ENCODE assay signal across 28 cellular contexts in genomic region chr6:167304912-167305311, GRCh38. TPM values are rescaled to one million over a fixed set of nuclear protein-coding genes. Genes with fewer than 3 reads are reported as not detected.
A peak's percentile ranks its signal among the peaks of the same experiment; 100 is the strongest.
DNase-seq lines count a peak whose midpoint lies in the region; ATAC-seq, FAIRE-seq and TF ChIP-seq lines count a peak whose summit lies in the region.
"Had no signal": no experiment of that assay in that cellular context is flagged by ENCODE, and none has a peak within 500 bp of the region (broad histone marks: within the 10 kb centered on the region; RNA-seq: fewer than 3 reads in every experiment).

No MANE protein-coding gene starts in this region.

- CTCF ChIA-PET in H1 (lab: Charles Lee; ENCODE audit: partially characterized antibody): interaction anchor here (0.5 to 2.0 kb wide), 9 partner anchors 9 to 265 kb away, joined by 3 to 8 read pairs (median 4); no protein-coding TSS in a partner anchor

- peaks cover 5% of the 10 kb centered on the region; the same call in 2 of the 3 replicates for H3K9me3 Mint-ChIP-seq in GM23338
- H3K9me3 Mint-ChIP-seq: CD4-positive, alpha-beta T cell; CD8-positive, alpha-beta memory T cell had no signal

- no peaks in the 10 kb centered on the region for H4K20me1 ChIP-seq in GM23338 (replicated peaks; ENCODE audit: insufficient read depth)
- H4K20me1 ChIP-seq in H1 (replicated peaks in 1 of 2; ENCODE audit: control insufficient read depth in 1 of 2, insufficient read depth in 2 of 2, low read length in 2 of 2): no peaks in the 10 kb centered on the region
- H4K20me1 ChIP-seq: BLaER1 treated with 17β-estradiol and CSF1 and Interleukin-3, amounts not matched to agents 10 nM and 100 nM had no signal

- H3K14ac ChIP-seq in H1 (ENCODE audit: insufficient read length): no peak overlapping the region
- H3K14ac ChIP-seq in trophoblast cell (ENCODE audit: low read length): no peak overlapping the region

- H2BK120ac ChIP-seq in H1 (replicated peaks; ENCODE audit: low read depth, low read length): no peak overlapping the region
- no peak overlapping the region for H2BK120ac ChIP-seq in trophoblast cell (ENCODE audit: insufficient read depth, low read length, poor library complexity)

- H4K91ac ChIP-seq in H1 (replicated peaks; ENCODE audit: insufficient read length, low read length) (peak overlapping the region; percentile 95), trophoblast cell (ENCODE audit: low read depth, low read length) (no peak overlapping the region)

- H3K4me1 ChIP-seq in GM23338 (ENCODE audit: insufficient read depth) (peaks cover 10% of the 10 kb centered on the region), NT2/D1 (ENCODE audit: insufficient read depth, insufficient read length) (peaks cover 5% of the 10 kb centered on the region), H1 (replicated peaks in 1 of 4; ENCODE audit: control insufficient read depth in 3 of 4, insufficient read depth in 4 of 4, low read length in 3 of 4) (peaks cover 0 to 24% (median 9%) of the 10 kb centered on the region in 4 experiments; a peak in 6 of 7 replicates), trophoblast cell (ENCODE audit: control insufficient read depth in 1 of 2, insufficient read depth in 2 of 2, low read length in 2 of 2) (peaks cover 11% of the 10 kb centered on the region in 2 experiments)
- H3K4me1 ChIP-seq: A549; BE2C; BLaER1 treated with 17β-estradiol and CSF1 and Interleukin-3, amounts not matched to agents 10 nM and 100 nM had no signal

- peak; percentile 68 for ATAC-seq in GM23338
- ATAC-seq: A549 had no signal

- no peak for TF ChIP-seq EP300 in H1 (IDR thresholded peaks at IDR 0.05; ENCODE audit: borderline replicate concordance in 1 of 2, low read depth in 2 of 2, low read length in 2 of 2)

- TF ChIP-seq CTCF in GM23338 (conservative IDR thresholded peaks at IDR 0.05; ENCODE audit: low read depth in 2 of 2) (no peak), H1 (IDR thresholded peaks at IDR 0.05; ENCODE audit: control extremely low read depth in 1 of 3, insufficient read depth in 1 of 3, low read depth in 1 of 3, low read length in 3 of 3) (no peak)

- no peaks in the 10 kb centered on the region for H3K36me3 ChIP-seq in GM23338 (ENCODE audit: insufficient read depth)
- no peaks in the 10 kb centered on the region for H3K36me3 ChIP-seq in NT2/D1 (ENCODE audit: insufficient read depth, insufficient read length, low read length)
- no peaks in the 10 kb centered on the region for H3K36me3 ChIP-seq in H1 (ENCODE audit: control insufficient read depth in 2 of 4, insufficient read depth in 4 of 4, low read length in 3 of 4)
- no peaks in the 10 kb centered on the region for H3K36me3 ChIP-seq in trophoblast cell (ENCODE audit: control insufficient read depth in 1 of 2, insufficient read depth in 2 of 2, low read length in 2 of 2)
- H3K36me3 ChIP-seq: BE2C; BLaER1 treated with 17β-estradiol and CSF1 and Interleukin-3, amounts not matched to agents 10 nM and 100 nM had no signal

- no peak overlapping the region for H2BK15ac ChIP-seq in H1 (ENCODE audit: low read length)

- H3K4me3 Mint-ChIP-seq in GM23338: no peak overlapping the region
- H3K4me3 Mint-ChIP-seq: CD14-positive monocyte; CD4-positive, alpha-beta T cell; CD8-positive, alpha-beta memory T cell; HFFc6 had no signal

- no peak overlapping the region for H2AK5ac ChIP-seq in H1 (ENCODE audit: low read depth, low read length)
- no peak overlapping the region for H2AK5ac ChIP-seq in trophoblast cell (ENCODE audit: low read length)

- DNase-seq in GM23338 (ENCODE audit: low spot score): no peak
- DNase-seq in NT2/D1 (ENCODE audit: low read depth, low spot score): no peak
- DNase-seq in H1 (ENCODE audit: low read depth in 1 of 2, low spot score in 2 of 2): no peak
- DNase-seq in trophoblast cell: no peak
- DNase-seq in NCI-H1092 treated with DMSO at 0.1 percent for 48 hours (lab: John Stamatoyannopoulos, UW): no peak
- DNase-seq in germinal center (ENCODE audit: low spot score): no peak
- no peak for DNase-seq in HCEC 1CT
- DNase-seq: 8988T; ACHN; AML-193; BE2C; Calu3; CD4-positive, alpha-beta T cell; CD8-positive, alpha-beta memory T cell; DMS53; DMS79 treated with DMSO at 0.1 percent for 48 hours; GF-D8; GM23248; HFFc6 had no signal

- H2AFZ ChIP-seq in GM23338: no peak overlapping the region
- no peak overlapping the region for H2AFZ ChIP-seq in H1 (ENCODE audit: low read length)
- H2AFZ ChIP-seq in trophoblast cell (ENCODE audit: insufficient read depth, low read length, poor library complexity): no peak overlapping the region
- H2AFZ ChIP-seq: GM23248 had no signal

- TF ChIP-seq RAD21 in H1 (IDR thresholded peaks at IDR 0.05 in 1 of 2, conservative IDR thresholded peaks at IDR 0.05 in 1 of 2; ENCODE audit: low read depth in 2 of 2, low read length in 2 of 2): no peak

- TF ChIP-seq POLR2A in H1 (IDR thresholded peaks at IDR 0.05; ENCODE audit: control extremely low read depth in 1 of 2, low read depth in 2 of 2, low read length in 2 of 2): no peak

- 0 out of 2 replicates have a peak, but pooled peaks cover 3% of the 10 kb centered on the region for H3K9me3 ChIP-seq in NT2/D1 (ENCODE audit: insufficient read depth, low read length)
- H3K9me3 ChIP-seq in H1 (ENCODE audit: insufficient read depth in 2 of 2, low read depth in 1 of 2, low read length in 1 of 2): peaks cover 3% of the 10 kb centered on the region in 2 experiments; a peak in 2 of 4 replicates
- peaks cover 6% of the 10 kb centered on the region for H3K9me3 ChIP-seq in trophoblast cell (ENCODE audit: insufficient read depth, low read depth, low read length)
- H3K9me3 ChIP-seq: A549; BE2C; BLaER1 treated with 17β-estradiol and CSF1 and Interleukin-3, amounts not matched to agents 10 nM and 100 nM had no signal

- 50% methylated on average over 2 of the region's 2 CpGs; no CpG with 5 or more reads in 1 of the 2 experiments for WGBS in H1 (ENCODE audit: extremely low coverage in 1 of 2, insufficient coverage in 1 of 2, insufficient read length in 1 of 2, insufficient replicate concordance in 2 of 2, low coverage in 1 of 2, low lambda C conversion rate in 2 of 2, missing lambda C conversion rate in 1 of 2), 2 experiments
- no CpG with 5 or more reads among the region's 2 CpGs for WGBS in trophoblast cell (ENCODE audit: extremely low coverage, insufficient coverage, insufficient read length)

- H3K27me3 Mint-ChIP-seq in GM23338 (ENCODE audit: insufficient read depth, low read depth, poor library complexity): peaks cover 13% of the 10 kb centered on the region

- H4K5ac ChIP-seq in H1 (ENCODE audit: insufficient read length, low read depth, low read length): no peak overlapping the region

- H3K18ac ChIP-seq in H1 (ENCODE audit: extremely low read depth, low read length): no peak overlapping the region; the same call in 1 of the 2 replicates
- H3K18ac ChIP-seq in trophoblast cell (ENCODE audit: low read length): no peak overlapping the region

- H3K27me3 ChIP-seq in GM23338 (ENCODE audit: insufficient read depth) (no peaks in the 10 kb centered on the region), NT2/D1 (ENCODE audit: insufficient read depth, insufficient read length) (no peaks in the 10 kb centered on the region), H1 (replicated peaks in 1 of 4; ENCODE audit: control insufficient read depth in 3 of 4, extremely low read depth in 1 of 4, insufficient read depth in 3 of 4, low read length in 3 of 4) (peaks cover 0 to 2% (median 0%) of the 10 kb centered on the region in 4 experiments; a peak in 2 of 7 replicates), trophoblast cell (ENCODE audit: insufficient read depth, low read length) (no peaks in the 10 kb centered on the region)
- H3K27me3 ChIP-seq: BE2C; BLaER1 treated with 17β-estradiol and CSF1 and Interleukin-3, amounts not matched to agents 10 nM and 100 nM had no signal

- H3K9me2 ChIP-seq in GM23338 (ENCODE audit: insufficient read depth): no peaks in the 10 kb centered on the region

- no peak for FAIRE-seq in H1 (lab: Jason Lieb, UNC)
- FAIRE-seq: A549, GM12891, GM18507, GM19239, H54 had no signal

- no peaks in the 10 kb centered on the region for H3K79me1 ChIP-seq in H1 (ENCODE audit: low read depth, low read length)
- H3K79me1 ChIP-seq in trophoblast cell (ENCODE audit: low read length): peaks cover 2% of the 10 kb centered on the region

- H3F3A ChIP-seq in GM23338 (replicated peaks; ENCODE audit: low read depth): no peaks in the 10 kb centered on the region

- H3K4ac ChIP-seq in H1 (replicated peaks; ENCODE audit: insufficient read length, low read depth, low read length) (no peak overlapping the region), trophoblast cell (ENCODE audit: low read depth, low read length) (no peak overlapping the region)

- H3K9ac ChIP-seq in NT2/D1 (ENCODE audit: insufficient read length, low read depth) (peak overlapping the region; percentile 42), H1 (replicated peaks in 1 of 4; ENCODE audit: extremely low read depth in 1 of 4, low read depth in 3 of 4, low read length in 3 of 4) (no peak overlapping the region), trophoblast cell (ENCODE audit: low read length) (no peak overlapping the region)
- H3K9ac ChIP-seq: BLaER1 treated with 17β-estradiol and CSF1 and Interleukin-3, amounts not matched to agents 10 nM and 100 nM; GM23248 had no signal

- H4K12ac ChIP-seq in trophoblast cell (ENCODE audit: low read depth, low read length): no peak overlapping the region

- peaks cover 32% of the 10 kb centered on the region for H3K4me1 Mint-ChIP-seq in GM23338
- H3K4me1 Mint-ChIP-seq: CD14-positive monocyte; CD8-positive, alpha-beta memory T cell had no signal

- no peak overlapping the region for H3K56ac ChIP-seq in H1 (replicated peaks; ENCODE audit: insufficient read length, low read depth, low read length)

- H3K23ac ChIP-seq in H1 (ENCODE audit: insufficient read length): no peak overlapping the region
- no peak overlapping the region for H3K23ac ChIP-seq in trophoblast cell (ENCODE audit: low read length)

- H3K23me2 ChIP-seq in H1 (ENCODE audit: low read depth, low read length): 0 out of 2 replicates have a peak, but pooled peaks cover 1% of the 10 kb centered on the region

- peak overlapping the region; percentile 57 for H3K4me2 ChIP-seq in GM23338
- H3K4me2 ChIP-seq in H1 (ENCODE audit: insufficient read depth in 1 of 2, low read depth in 2 of 2, low read length in 2 of 2): peak overlapping the region; percentile 36 to 47; a peak in 2 of 4 replicates
- no peak overlapping the region for H3K4me2 ChIP-seq in trophoblast cell (ENCODE audit: low read length)
- H3K4me2 ChIP-seq: A549; BLaER1 treated with 17β-estradiol and CSF1 and Interleukin-3, amounts not matched to agents 10 nM and 100 nM had no signal

- H3K27ac ChIP-seq in GM23338 (ENCODE audit: low read depth) (no peak overlapping the region), H1 (ENCODE audit: low read depth, low read length) (no peak overlapping the region), trophoblast cell (ENCODE audit: low read depth, low read length) (no peak overlapping the region)
- H3K27ac ChIP-seq: A549; BLaER1 treated with 17β-estradiol and CSF1 and Interleukin-3, amounts not matched to agents 10 nM and 100 nM; GM23248 had no signal

- H2BK12ac ChIP-seq in H1 (ENCODE audit: low read depth, low read length) (0 out of 2 replicates have a peak overlapping the region, but pooled peaks have one; percentile 75), trophoblast cell (ENCODE audit: low read length) (peak overlapping the region; percentile 42)

- H3K79me2 ChIP-seq in GM23338 (replicated peaks; ENCODE audit: insufficient read depth): no peaks in the 10 kb centered on the region
- H3K79me2 ChIP-seq in H1 (ENCODE audit: control insufficient read depth in 1 of 2, insufficient read depth in 2 of 2, low read length in 2 of 2): no peaks in the 10 kb centered on the region
- no peaks in the 10 kb centered on the region for H3K79me2 ChIP-seq in trophoblast cell (ENCODE audit: control insufficient read depth, insufficient read depth, low read length, poor library complexity)

- no peak overlapping the region for H3K27ac Mint-ChIP-seq in GM23338
- H3K27ac Mint-ChIP-seq: CD14-positive monocyte; CD4-positive, alpha-beta T cell; CD8-positive, alpha-beta memory T cell; HFFc6 had no signal

- H2BK20ac ChIP-seq in H1 (ENCODE audit: low read length): 0 out of 2 replicates have a peak overlapping the region, but pooled peaks have one; percentile 21

- POLR2A ChIA-PET in H1 (lab: Charles Lee; ENCODE audit: partially characterized antibody): interaction anchor here (0.9 kb wide), 1 partner anchor 10 kb away, joined by 3 read pairs; no protein-coding TSS in a partner anchor

- H2BK5ac ChIP-seq in H1 (ENCODE audit: low read depth, low read length) (no peak overlapping the region; the same call in 1 of the 2 replicates), trophoblast cell (ENCODE audit: low read depth, low read length, poor library complexity) (no peak overlapping the region)

- H4K8ac ChIP-seq in H1 (ENCODE audit: extremely low read depth, insufficient read depth, low read length) (no peak overlapping the region), trophoblast cell (ENCODE audit: low read depth, low read length) (no peak overlapping the region)

- H3K4me3 ChIP-seq in GM23338 (no peak overlapping the region), NT2/D1 (ENCODE audit: insufficient read length, low read depth) (no peak overlapping the region), H1 (ENCODE audit: extremely low read depth in 1 of 4, insufficient read depth in 2 of 4, low read depth in 3 of 4, low read length in 4 of 4) (no peak overlapping the region), trophoblast cell (ENCODE audit: low read depth, low read length) (no peak overlapping the region)
- H3K4me3 ChIP-seq: A549; BLaER1 treated with 17β-estradiol and CSF1 and Interleukin-3, amounts not matched to agents 10 nM and 100 nM; GM23248 had no signal

- peaks cover 4% of the 10 kb centered on the region; the same call in 2 of the 3 replicates for H3K36me3 Mint-ChIP-seq in GM23338 (ENCODE audit: low read depth)
- H3K36me3 Mint-ChIP-seq: CD14-positive monocyte; CD8-positive, alpha-beta memory T cell had no signal

RNA-seq across cellular contexts. Expression of gene UNC93A, which starts 13.8 kb away (rescaled TPM):
- 0.28 TPM in 1 of 2 replicates, not detected in the other for total RNA-seq in GM23338 (2014; rRNA removed; shearing (Covaris generic))
- 0.18 and 0.47 TPM in 2 replicates for polyA plus RNA-seq in GM23338 (2016; fragmentation: Nextera tagmentation; extraction: Ambion mirVana)
- not detected in 2 replicates for total RNA-seq in H1 (2021; fragmentation: NEBNext Ultra II Directional; extraction: Animal tissue kit (Norgen Biotek cat#: 25700))
- 0.31 and 0.39 TPM in 2 replicates for polyA plus RNA-seq in H1 (2011; rRNA removed)
- polyA plus RNA-seq in H1 (2011; cell fraction: cytosol; rRNA removed): 0.67 TPM
- polyA plus RNA-seq in H1 (2011; cell fraction: nucleus; rRNA removed): 0.47 TPM
- polyA plus RNA-seq in H1 (2012, experiment 1 of 2): 0.16 to 0.58 TPM (median 0.23 TPM) in 4 replicates
- polyA plus RNA-seq in H1 (2012, experiment 2 of 2): 0.20 TPM
- polyA plus RNA-seq in H1 (2013, experiment 1 of 2): 0.12 TPM
- 0.07 TPM for polyA plus RNA-seq in H1 (2013, experiment 2 of 2)
- polyA minus RNA-seq in H1 (2011; rRNA and poly(A)+ RNA removed): not detected in 2 replicates
- not detected for polyA minus RNA-seq in H1 (2011; cell fraction: cytosol; rRNA and poly(A)+ RNA removed)
- not detected for polyA minus RNA-seq in H1 (2011; cell fraction: nucleus; rRNA and poly(A)+ RNA removed)
- polyA plus RNA-seq in trophoblast cell (2013): 1.6 and 1.8 TPM in 2 replicates
- total RNA-seq: Calu3; CD4-positive, alpha-beta T cell; CD8-positive, alpha-beta memory T cell; Daoy; G401; GM23248; HFFc6 had no signal
- polyA plus RNA-seq: A549; CD14-positive monocyte; CD8-positive, alpha-beta memory T cell; GM23248 had no signal

RNA-seq across cellular contexts. Expression of gene TTLL2, which starts 20.0 kb away (rescaled TPM):
- total RNA-seq in GM23338 (2014; rRNA removed; shearing (Covaris generic)): not detected in 2 replicates
- polyA plus RNA-seq in GM23338 (2016; fragmentation: Nextera tagmentation; extraction: Ambion mirVana) (0.14 TPM in 1 of 2 replicates, not detected in the other), H1 (2011; rRNA removed) (not detected in 2 replicates)
- total RNA-seq in H1 (2021; fragmentation: NEBNext Ultra II Directional; extraction: Animal tissue kit (Norgen Biotek cat#: 25700)): not detected in 2 replicates
- not detected for polyA plus RNA-seq in H1 (2011; cell fraction: cytosol; rRNA removed)
- not detected for polyA plus RNA-seq in H1 (2011; cell fraction: nucleus; rRNA removed)
- 0.31 to 0.41 TPM (median 0.38 TPM) in 4 replicates for polyA plus RNA-seq in H1 (2012, experiment 1 of 2)
- not detected for polyA plus RNA-seq in H1 (2012, experiment 2 of 2)
- not detected for polyA plus RNA-seq in H1 (2013, experiment 1 of 2)
- not detected for polyA plus RNA-seq in H1 (2013, experiment 2 of 2)
- not detected in 2 replicates for polyA minus RNA-seq in H1 (2011; rRNA and poly(A)+ RNA removed)
- polyA minus RNA-seq in H1 (2011; cell fraction: cytosol; rRNA and poly(A)+ RNA removed): not detected
- polyA minus RNA-seq in H1 (2011; cell fraction: nucleus; rRNA and poly(A)+ RNA removed): not detected
- 0.06 and 0.08 TPM in 2 replicates for polyA plus RNA-seq in trophoblast cell (2013)
- total RNA-seq: Calu3; CD4-positive, alpha-beta T cell; CD8-positive, alpha-beta memory T cell; Daoy; G401; GM23248; HFFc6 had no signal
- polyA plus RNA-seq: A549; CD14-positive monocyte; CD8-positive, alpha-beta memory T cell; GM23248 had no signal
